Comparison of ENCODE assay signal across 14 cellular contexts in the genomic region with DNA sequence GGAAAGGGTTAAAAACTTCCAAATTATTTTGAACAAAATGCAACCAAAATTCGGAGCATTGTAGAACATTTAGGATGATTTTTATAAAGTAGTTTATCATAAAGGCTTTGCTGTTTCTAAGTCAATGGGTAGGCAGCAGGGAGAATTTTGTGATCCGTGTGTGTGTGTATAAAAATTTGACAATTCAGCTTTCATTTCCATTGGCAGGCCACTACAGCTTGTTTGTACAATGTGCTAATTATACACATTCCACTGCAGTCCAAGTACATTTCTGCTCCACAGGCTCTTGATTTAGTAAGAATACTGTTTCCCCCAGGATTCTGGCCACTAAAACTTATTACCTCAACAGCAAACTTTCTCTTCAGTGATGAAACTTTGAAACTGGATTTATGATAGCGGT.
DNase-seq lines count a peak whose midpoint lies in the region; TF ChIP-seq lines count a peak whose summit lies in the region.
"Had no signal": no experiment of that assay in that cellular context is flagged by ENCODE, and none has a peak within 500 bp of the region (broad histone marks: within the 10 kb centered on the region; RNA-seq: fewer than 3 reads in every experiment).

No MANE protein-coding gene starts in this region.

- no peaks in the 10 kb centered on the region for H3K27me3 ChIP-seq in tibial nerve
- H3K27me3 ChIP-seq: BLaER1 had no signal

- 29 to 38% methylated on average over 3 of the region's 3 CpGs for WGBS in tibial nerve, 2 donors

- peak; percentile 3 for DNase-seq in G401 (ENCODE audit: low spot score)
- peak; percentile 33 for DNase-seq in choroid plexus epithelial cell (ENCODE audit: low read depth)
- DNase-seq in inferior parietal cortex (ENCODE audit: extremely low spot score) = peak; percentile 52
- DNase-seq in superior temporal gyrus (ENCODE audit: extremely low spot score) = peak; percentile 71
- no peak for DNase-seq in activated T-cell treated with anti-CD3 and anti-CD28 coated beads, Interleukin-2, amount 50 U/mL, for 24 hours
- DNase-seq in NCI-H524 (lab: John Stamatoyannopoulos, UW) = no peak
- no peak for DNase-seq in tibial nerve (ENCODE audit: low spot score in 2 of 2)
- DNase-seq: CD8-positive, alpha-beta memory T cell; GOT3; NCI-H146; NCI-H226; NCI-H526 treated with DMSO at 0.1 percent for 48 hours had no signal

- in situ Hi-C loops in G401 (cut with HindIII; ENCODE audit: low sequenced_read_pairs) = no loop called here

- H3K4me3 Mint-ChIP-seq in activated T-cell treated with anti-CD3 and anti-CD28 coated beads, Interleukin-2, amount 50 U/mL, for 24 hours = no peak overlapping the region
- H3K4me3 Mint-ChIP-seq: CD8-positive, alpha-beta memory T cell had no signal

- no peaks in the 10 kb centered on the region for H3K36me3 ChIP-seq in tibial nerve
- H3K36me3 ChIP-seq: BLaER1 had no signal

- no peaks in the 10 kb centered on the region for H3K9me3 ChIP-seq in tibial nerve
- H3K9me3 ChIP-seq: BLaER1 had no signal

- TF ChIP-seq EP300 in tibial nerve (IDR thresholded peaks at IDR 0.05) = no peak

- H3K9me3 Mint-ChIP-seq in activated T-cell treated with anti-CD3 and anti-CD28 coated beads, Interleukin-2, amount 50 U/mL, for 24 hours = no peaks in the 10 kb centered on the region

- H3K27me3 Mint-ChIP-seq in activated T-cell treated with anti-CD3 and anti-CD28 coated beads, Interleukin-2, amount 50 U/mL, for 24 hours = peaks cover 8% of the 10 kb centered on the region

- no peak for TF ChIP-seq CTCF in choroid plexus epithelial cell (conservative IDR thresholded peaks at IDR 0.05; ENCODE audit: low read depth, low read length)
- TF ChIP-seq CTCF in tibial nerve (IDR thresholded peaks at IDR 0.05) = no peak

- H3K27ac Mint-ChIP-seq in activated T-cell treated with anti-CD3 and anti-CD28 coated beads, Interleukin-2, amount 50 U/mL, for 24 hours = no peak overlapping the region
- H3K27ac Mint-ChIP-seq: CD8-positive, alpha-beta memory T cell had no signal

- TF ChIP-seq POLR2A in tibial nerve (IDR thresholded peaks at IDR 0.05) = no peak

- H3K4me1 ChIP-seq in tibial nerve = peaks cover 0 to 8% (median 0%) of the 10 kb centered on the region in 4 donors
- H3K4me1 ChIP-seq: BLaER1 had no signal

- H3K4me3 ChIP-seq in choroid plexus epithelial cell (ENCODE audit: low read depth, low read length) (no peak overlapping the region), tibial nerve (peak overlapping the region in 1 of 4 donors; percentile 5)
- H3K4me3 ChIP-seq: BLaER1, K562 had no signal

- H3K27ac ChIP-seq in tibial nerve = peak overlapping the region in 2 of 4 donors; percentile 7 to 54
- H3K27ac ChIP-seq: BLaER1 had no signal

- no peaks in the 10 kb centered on the region for H3K36me3 Mint-ChIP-seq in activated T-cell treated with anti-CD3 and anti-CD28 coated beads, Interleukin-2, amount 50 U/mL, for 24 hours (ENCODE audit: low read depth)
- H3K36me3 Mint-ChIP-seq: CD8-positive, alpha-beta memory T cell had no signal

- H3K4me1 Mint-ChIP-seq in activated T-cell treated with anti-CD3 and anti-CD28 coated beads, Interleukin-2, amount 50 U/mL, for 24 hours (ENCODE audit: low read depth) = no peaks in the 10 kb centered on the region
- H3K4me1 Mint-ChIP-seq: CD8-positive, alpha-beta memory T cell had no signal

Comparison
In these comparisons a context has a peak if more than half of its experiments do, and no peak if none do; other contexts are left out.
1. DNase-seq: peak in G401 (single experiment), choroid plexus epithelial cell (single experiment), inferior parietal cortex (single experiment) and superior temporal gyrus (single experiment); none in activated T-cell treated with anti-CD3 and anti-CD28 coated beads, Interleukin-2, amount 50 U/mL, for 24 hours (single experiment), NCI-H524 (0 of 2) and tibial nerve (0 of 2).